In genomic region chr9:99820330-99821186, GRCh38 we compare ENCODE assay signal across 1 cellular context.
TF ChIP-seq lines count a peak whose summit lies in the region.

No MANE protein-coding gene starts in this region.

TF ChIP-seq in K562, 482 proteins besides CTCF, POLR2A, EP300 and RAD21 (continued from another document):
- TF ChIP-seq CHAMP1 (IDR thresholded peaks at IDR 0.05) = no peak
- no peak for TF ChIP-seq MBD2 (IDR thresholded peaks at IDR 0.05; ENCODE audit: borderline replicate concordance, low read depth)
- TF ChIP-seq PRDM10 (IDR thresholded peaks at IDR 0.05; ENCODE audit: partially characterized antibody) = peak; percentile 30
- TF ChIP-seq PHB2 (IDR thresholded peaks at IDR 0.05; ENCODE audit: low read depth) = no peak
- no peak for TF ChIP-seq ZNF512 (tag; IDR thresholded peaks at IDR 0.05)
- TF ChIP-seq ZBTB5 (IDR thresholded peaks at IDR 0.05) = peak; percentile 92
- TF ChIP-seq NEUROD1 (IDR thresholded peaks at IDR 0.05; ENCODE audit: borderline replicate concordance, low read depth, low read length, partially characterized antibody) = peak; percentile 1
- TF ChIP-seq GTF2E2 (tag; IDR thresholded peaks at IDR 0.05) = peak; percentile 71; the same call in 1 of the 2 replicates
- TF ChIP-seq YBX1 (IDR thresholded peaks at IDR 0.05) = no peak
- no peak for TF ChIP-seq ZNF282 (CRISPR knock-in tag; IDR thresholded peaks at IDR 0.05)
- TF ChIP-seq KAT8 (IDR thresholded peaks at IDR 0.05; ENCODE audit: low read depth) = no peak
- TF ChIP-seq CBFA2T3 (IDR thresholded peaks at IDR 0.05) = no peak
- TF ChIP-seq SMARCA4 (IDR thresholded peaks at IDR 0.05) = peak; percentile 17; the same call in 1 of the 2 replicates
